Comparison of ENCODE assay signal across 8 cellular contexts in the genomic region with DNA sequence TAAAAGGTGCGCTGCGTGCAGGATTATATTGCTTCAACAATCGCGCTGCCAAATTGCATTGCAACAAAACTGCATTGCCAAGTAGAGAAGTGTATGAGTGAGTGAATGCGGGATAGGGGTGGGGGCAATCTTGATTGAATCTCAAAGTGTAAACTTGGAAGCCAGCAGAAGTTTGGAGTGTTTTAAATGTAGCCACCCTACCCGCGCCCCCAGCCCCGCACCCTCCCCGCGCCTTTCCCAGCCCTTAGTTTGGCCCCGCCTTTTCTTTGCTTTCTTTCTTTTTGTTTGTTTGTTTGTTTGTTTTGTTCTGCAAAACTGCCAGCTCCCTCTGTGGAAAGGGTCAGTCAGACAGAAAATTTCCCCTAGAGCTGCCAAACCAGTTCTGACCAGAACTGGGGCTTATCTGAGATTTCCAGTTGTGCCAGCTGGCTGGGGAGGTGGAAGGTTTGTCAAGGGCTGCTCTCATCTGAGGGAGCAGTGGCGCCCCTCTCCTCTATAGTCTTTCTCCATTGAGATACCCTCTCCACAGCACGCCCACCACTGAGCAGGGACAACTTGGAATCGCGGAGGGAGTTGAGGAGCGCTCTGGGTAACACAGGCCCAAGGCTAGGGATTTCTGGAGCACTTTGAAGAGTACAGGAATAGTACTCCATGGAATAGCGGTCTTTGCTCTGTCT. TPM values are rescaled to one million over a fixed set of nuclear protein-coding genes. Genes with fewer than 3 reads are reported as not detected.
A peak's percentile ranks its signal among the peaks of the same experiment; 100 is the strongest.
DNase-seq lines count a peak whose midpoint lies in the region; ATAC-seq and TF ChIP-seq lines count a peak whose summit lies in the region.

No MANE protein-coding gene starts in this region.

- no peak overlapping the region for H3K14ac ChIP-seq in mesenchymal stem cell (ENCODE audit: low read length in 2 of 2)

- peaks cover 51% of the 10 kb centered on the region for H3K4me1 Mint-ChIP-seq in activated naive CD4-positive, alpha-beta T cell treated with anti-CD3 and anti-CD28 coated beads, Interleukin-2, amount 50 U/mL, for 24 hours
- H3K4me1 Mint-ChIP-seq in brain, result peaks cover 58% of the 10 kb centered on the region

- H3K27me3 ChIP-seq in mesenchymal stem cell (ENCODE audit: control insufficient read depth in 1 of 2, insufficient read depth in 1 of 2, low read length in 2 of 2), result peaks cover 19 to 21% of the 10 kb centered on the region in 2 experiments
- peaks cover 65% of the 10 kb centered on the region for H3K27me3 ChIP-seq in foreskin keratinocyte

- H3K9me3 ChIP-seq in mesenchymal stem cell (ENCODE audit: control insufficient read depth, low read length), result no peaks in the 10 kb centered on the region

- peak overlapping the region; percentile 79 to 86 for H3K4me3 ChIP-seq in mesenchymal stem cell (ENCODE audit: insufficient read depth in 1 of 2, low read depth in 1 of 2, low read length in 2 of 2)
- peak overlapping the region; percentile 99 for H3K4me3 ChIP-seq in urinary bladder (ENCODE audit: low read depth, low read length)

- H3K27ac ChIP-seq in mesenchymal stem cell (ENCODE audit: low read length, poor library complexity, severe bottlenecking) (no peak overlapping the region), urinary bladder (ENCODE audit: low read depth) (no peak overlapping the region), foreskin keratinocyte (no peak overlapping the region)

- TF ChIP-seq CTCF in brain (conservative IDR thresholded peaks at IDR 0.05) (no peak), foreskin keratinocyte (conservative IDR thresholded peaks at IDR 0.05) (no peak)

- ATAC-seq in foreskin keratinocyte, result no peak

- H3K9ac ChIP-seq in mesenchymal stem cell (ENCODE audit: low read length), result peak overlapping the region; percentile 70

- H3K36me3 ChIP-seq in mesenchymal stem cell (ENCODE audit: control insufficient read depth in 1 of 2, insufficient read depth in 2 of 2, low read depth in 1 of 2, low read length in 2 of 2) (no peaks in the 10 kb centered on the region), urinary bladder (ENCODE audit: insufficient read depth) (no peaks in the 10 kb centered on the region)

- H3K4ac ChIP-seq in mesenchymal stem cell (ENCODE audit: low read depth in 1 of 2, low read length in 2 of 2), result no peak overlapping the region

- H3K27me3 Mint-ChIP-seq in activated naive CD4-positive, alpha-beta T cell treated with anti-CD3 and anti-CD28 coated beads, Interleukin-2, amount 50 U/mL, for 24 hours, result no peaks in the 10 kb centered on the region
- peaks cover 19% of the 10 kb centered on the region for H3K27me3 Mint-ChIP-seq in brain

- no peaks in the 10 kb centered on the region for H3K36me3 Mint-ChIP-seq in activated naive CD4-positive, alpha-beta T cell treated with anti-CD3 and anti-CD28 coated beads, Interleukin-2, amount 50 U/mL, for 24 hours
- peaks cover 20% of the 10 kb centered on the region for H3K36me3 Mint-ChIP-seq in brain

- no peak for DNase-seq in activated naive CD4-positive, alpha-beta T cell (lab: John Stamatoyannopoulos, UW)
- DNase-seq in mesenchymal stem cell (no peak), foreskin keratinocyte (no peak), cerebellar cortex (ENCODE audit: low spot score) (no peak), H4 (ENCODE audit: low spot score) (no peak)

- H3K18ac ChIP-seq in mesenchymal stem cell (ENCODE audit: low read depth in 1 of 2, low read length in 2 of 2), result no peak overlapping the region

- H3K4me1 ChIP-seq in mesenchymal stem cell (ENCODE audit: control insufficient read depth, insufficient read depth, low read depth, low read length) (peaks cover 11% of the 10 kb centered on the region), urinary bladder (ENCODE audit: insufficient read depth) (peaks cover 4% of the 10 kb centered on the region), foreskin keratinocyte (no peaks in the 10 kb centered on the region)

- H2BK5ac ChIP-seq in mesenchymal stem cell (ENCODE audit: low read depth, low read length, poor library complexity, severe bottlenecking), result no peak overlapping the region

- peak overlapping the region; percentile 92 for H3K4me3 Mint-ChIP-seq in activated naive CD4-positive, alpha-beta T cell treated with anti-CD3 and anti-CD28 coated beads, Interleukin-2, amount 50 U/mL, for 24 hours
- H3K4me3 Mint-ChIP-seq in brain, result peak overlapping the region; percentile 91 to 99 (median 97)

- H3K79me1 ChIP-seq in mesenchymal stem cell (replicated peaks; ENCODE audit: low read length, poor library complexity, severe bottlenecking), result no peaks in the 10 kb centered on the region

- WGBS in mesenchymal stem cell, result 9% methylated on average over 9 of the region's 17 CpGs
- WGBS in urinary bladder, result 8% methylated on average over 17 of the region's 17 CpGs

- H3K27ac Mint-ChIP-seq in activated naive CD4-positive, alpha-beta T cell treated with anti-CD3 and anti-CD28 coated beads, Interleukin-2, amount 50 U/mL, for 24 hours, result peak overlapping the region; percentile 53
- H3K27ac Mint-ChIP-seq in brain, result peak overlapping the region; percentile 96 to 98 (median 97)

- no peak overlapping the region for H2BK12ac ChIP-seq in mesenchymal stem cell (ENCODE audit: low read length in 2 of 2)

- no peak overlapping the region for H3K23ac ChIP-seq in mesenchymal stem cell (ENCODE audit: low read length in 2 of 2)

- H4K8ac ChIP-seq in mesenchymal stem cell (ENCODE audit: low read length), result no peak overlapping the region

- H4K91ac ChIP-seq in mesenchymal stem cell (ENCODE audit: low read length), result no peak overlapping the region

- H2BK15ac ChIP-seq in mesenchymal stem cell (ENCODE audit: low read depth, poor library complexity, severe bottlenecking), result no peak overlapping the region

- no peak overlapping the region for H2BK120ac ChIP-seq in mesenchymal stem cell (ENCODE audit: low read depth, low read length)

- H3K9me3 Mint-ChIP-seq in activated naive CD4-positive, alpha-beta T cell treated with anti-CD3 and anti-CD28 coated beads, Interleukin-2, amount 50 U/mL, for 24 hours, result no peaks in the 10 kb centered on the region
- peaks cover 0 to 2% (median 0%) of the 10 kb centered on the region in 5 experiments for H3K9me3 Mint-ChIP-seq in brain

- peak overlapping the region; percentile 86 for H3K4me2 ChIP-seq in mesenchymal stem cell (ENCODE audit: low read length, poor library complexity, severe bottlenecking)

- no peak overlapping the region for H2AFZ ChIP-seq in mesenchymal stem cell (ENCODE audit: low read depth, low read length)

- H2AK5ac ChIP-seq in mesenchymal stem cell (ENCODE audit: low read length, severe bottlenecking), result peak overlapping the region; percentile 63

RNA-seq across cellular contexts. Expression of a gene that starts 0.7 kb away (rescaled TPM):
- polyA plus RNA-seq in brain (ENCODE audit: insufficient read depth, low read depth, low replicate concordance) (26.4 TPM), urinary bladder (10.8 TPM), foreskin keratinocyte (not detected in 2 replicates)
- 0.06 TPM for polyA plus RNA-seq in mesenchymal stem cell (2013, experiment 1 of 2)
- 0.33 TPM for polyA plus RNA-seq in mesenchymal stem cell (2013, experiment 2 of 2)
- total RNA-seq in urinary bladder (10.3 TPM), foreskin keratinocyte (not detected in 2 replicates)
- 0.16 and 1.6 TPM in 2 replicates for total RNA-seq in H4 (2014; rRNA removed; shearing (Covaris generic))
